ENCODE assay signal across 26 cellular contexts in the genomic region with DNA sequence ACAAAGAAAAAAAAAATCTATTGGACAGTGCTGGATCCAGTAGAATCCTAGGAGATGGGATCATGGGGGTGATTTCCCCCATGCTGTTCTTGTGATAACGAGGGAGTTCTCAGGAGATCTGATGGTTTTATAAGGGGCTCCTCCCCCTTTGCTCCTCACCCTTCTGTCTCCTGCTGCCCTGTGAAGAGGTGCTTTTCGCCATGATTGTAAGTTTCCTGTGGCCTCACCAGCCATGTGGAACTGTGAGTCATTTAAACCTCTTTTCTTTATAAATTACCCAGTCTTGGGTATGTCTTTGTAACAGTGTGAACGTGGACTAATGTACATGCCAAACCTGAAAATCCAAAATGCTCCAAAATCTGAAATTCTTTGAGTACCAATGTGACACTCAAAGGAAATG.
"Had no signal": no experiment of that assay in that cellular context is flagged by ENCODE, and none has a peak within 500 bp of the region (broad histone marks: within the 10 kb centered on the region; RNA-seq: fewer than 3 reads in every experiment).

No MANE protein-coding gene starts in this region.

- H3K9me3 Mint-ChIP-seq: natural killer cell; nephron progenitor cell; neural progenitor cell; stimulated activated memory B cell treated with anti-CD40 and anti-IgM and Interleukin-4, amounts not matched to agents 10 μg/mL and 1 μg/mL and 100 μg/mL, for 72 hours had no signal

- DNase-seq: islet precursor cell; left ventricle myocardium inferior; mesendoderm; naive B cell; natural killer cell; nephron progenitor cell; occipital lobe; right lobe of liver; stimulated activated CD4-positive, alpha-beta T cell treated with anti-CD3 and anti-CD28 coated beads, Interleukin-1b, Interleukin-23, amount 100 ng/mL, for 48 hours; stimulated activated CD4-positive, alpha-beta T cell treated with anti-CD3 and anti-CD28 coated beads, Interleukin-2, amount 100 ng/mL, for 48 hours; stimulated activated CD4-positive, alpha-beta T cell treated with anti-CD3 and anti-CD28 coated beads, Interleukin-4, amount 100 ng/mL, for 4 hours; stimulated activated CD8-positive, alpha-beta memory T cell treated with anti-CD3 and anti-CD28 coated beads, Interleukin-4, amount 100 ng/mL, for 48 hours; stimulated activated naive CD4-positive, alpha-beta T cell treated with Interleukin-2 at 50 U/mL for 16 hours; stimulated activated naive CD8-positive, alpha-beta T cell treated with anti-CD3 and anti-CD28 coated beads, Interleukin-15, amount 100 ng/mL, for 72 hours; substantia nigra; upper lobe of left lung had no signal

- H2AFZ ChIP-seq: neural progenitor cell, parathyroid adenoma had no signal

- H3K4me3 Mint-ChIP-seq: mesothelial cell of epicardium; natural killer cell; nephron progenitor cell; neural progenitor cell; stimulated activated memory B cell treated with anti-CD40 and anti-IgM and Interleukin-4, amounts not matched to agents 10 μg/mL and 1 μg/mL and 100 μg/mL, for 72 hours; stimulated activated naive CD8-positive, alpha-beta T cell treated with anti-CD3 and anti-CD28 coated beads, Interleukin-15, amount 100 ng/mL, for 72 hours had no signal

- H3K36me3 ChIP-seq: neural progenitor cell, right lobe of liver, vagina had no signal

- H3K9me3 ChIP-seq: left ventricle myocardium inferior, neutrophil, right atrium auricular region, right lobe of liver, tibial nerve, upper lobe of left lung, vagina had no signal

- H3K27me3 ChIP-seq: neural progenitor cell, neutrophil, right atrium auricular region, right lobe of liver, tibial nerve, upper lobe of left lung, vagina had no signal

- H3K27ac Mint-ChIP-seq: mesothelial cell of epicardium; natural killer cell; nephron progenitor cell; neural progenitor cell; stimulated activated memory B cell treated with anti-CD40 and anti-IgM and Interleukin-4, amounts not matched to agents 10 μg/mL and 1 μg/mL and 100 μg/mL, for 72 hours; stimulated activated naive CD8-positive, alpha-beta T cell treated with anti-CD3 and anti-CD28 coated beads, Interleukin-15, amount 100 ng/mL, for 72 hours had no signal

- H3K9ac ChIP-seq: neural progenitor cell, parathyroid adenoma had no signal

- H3K27me3 Mint-ChIP-seq: naive B cell; stimulated activated memory B cell treated with anti-CD40 and anti-IgM and Interleukin-4, amounts not matched to agents 10 μg/mL and 1 μg/mL and 100 μg/mL, for 72 hours; stimulated activated naive CD8-positive, alpha-beta T cell treated with anti-CD3 and anti-CD28 coated beads, Interleukin-15, amount 100 ng/mL, for 72 hours had no signal

- H3K27ac ChIP-seq: left ventricle myocardium inferior, neural progenitor cell, neutrophil, parathyroid adenoma, right atrium auricular region, right lobe of liver, tibial nerve, upper lobe of left lung, vagina had no signal

- H3K4me1 ChIP-seq: neural progenitor cell, right lobe of liver had no signal

- H3K4me2 ChIP-seq: neural progenitor cell, smooth muscle cell had no signal

- H3K4me3 ChIP-seq: left ventricle myocardium inferior, lung, neural progenitor cell, right atrium auricular region, right lobe of liver, smooth muscle cell, tibial nerve, upper lobe of left lung, vagina had no signal
